Comparison of ENCODE assay signal across 21 cellular contexts in the genomic region with DNA sequence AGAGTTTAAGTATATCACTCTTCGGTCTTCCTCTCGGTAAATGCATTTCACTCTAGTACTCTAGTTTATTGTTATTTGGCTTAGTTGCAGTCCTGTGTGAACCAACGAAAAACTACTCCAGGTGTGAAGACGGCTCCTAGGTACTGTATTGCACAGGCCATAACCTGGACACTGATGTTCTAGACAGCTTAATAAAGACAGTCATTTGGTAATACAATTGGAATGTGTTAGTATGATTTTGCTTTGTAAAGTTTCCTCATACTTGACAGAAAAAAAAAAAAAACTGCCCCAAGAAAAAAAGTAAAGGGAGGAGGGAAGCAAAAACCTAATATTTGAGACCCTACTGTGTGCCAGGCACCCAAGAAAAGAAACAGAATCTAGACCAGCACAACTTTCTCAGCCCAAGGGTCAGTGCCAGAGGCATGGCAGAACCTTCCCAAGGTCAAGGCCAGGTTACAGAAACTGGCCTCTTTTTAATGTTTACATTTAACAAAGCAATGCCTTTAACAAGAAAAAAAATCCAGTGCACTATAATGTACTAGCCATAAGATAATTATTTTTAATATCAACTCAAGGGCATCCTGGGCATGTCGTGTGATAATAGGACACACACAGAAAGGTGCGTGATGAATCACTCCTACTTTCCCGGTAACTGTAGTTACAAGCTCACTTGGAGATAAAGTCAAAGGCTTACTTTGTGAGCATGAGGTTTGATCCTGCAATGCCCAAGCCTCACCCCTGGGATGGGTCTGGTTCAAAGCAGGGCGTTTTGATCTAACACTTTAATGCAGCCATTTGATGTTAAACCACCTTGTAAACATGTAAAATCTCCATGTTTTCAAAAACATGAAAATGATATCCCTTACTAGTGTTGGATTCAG.
DNase-seq lines count a peak whose midpoint lies in the region; ATAC-seq and TF ChIP-seq lines count a peak whose summit lies in the region.
"Had no signal": no experiment of that assay in that cellular context is flagged by ENCODE, and none has a peak within 500 bp of the region (broad histone marks: within the 10 kb centered on the region; RNA-seq: fewer than 3 reads in every experiment).

No MANE protein-coding gene starts in this region.

- no peak for TF ChIP-seq CTCF in RWPE2 (IDR thresholded peaks at IDR 0.05; ENCODE audit: poor library complexity, severe bottlenecking)
- TF ChIP-seq CTCF in fibroblast of pulmonary artery (IDR thresholded peaks at IDR 0.05; ENCODE audit: low read length, missing control alignments), result no peak
- TF ChIP-seq CTCF in mucosa of descending colon (IDR thresholded peaks at IDR 0.05), result no peak
- no peak for TF ChIP-seq CTCF in suprapubic skin (IDR thresholded peaks at IDR 0.05)

- H3K36me3 ChIP-seq in RWPE2 (ENCODE audit: low read depth), result no peaks in the 10 kb centered on the region
- H3K36me3 ChIP-seq in mucosa of descending colon (ENCODE audit: low read depth), result no peaks in the 10 kb centered on the region
- no peaks in the 10 kb centered on the region for H3K36me3 ChIP-seq in suprapubic skin

- H3K27me3 Mint-ChIP-seq in activated naive CD8-positive, alpha-beta T cell treated with anti-CD3 and anti-CD28 coated beads, Interleukin-2, amount 50 U/mL, for 24 hours, result no peaks in the 10 kb centered on the region
- H3K27me3 Mint-ChIP-seq in T-cell, result peaks cover 0 to 9% of the 10 kb centered on the region in 2 donors

- H3K27me3 ChIP-seq in RWPE2 (ENCODE audit: insufficient read depth, poor library complexity, severe bottlenecking) (no peaks in the 10 kb centered on the region), suprapubic skin (no peaks in the 10 kb centered on the region)

- intact Hi-C loops in mucosa of descending colon (cut with DNase I, micrococcal nuclease), result no loop called here

- no peak for TF ChIP-seq POLR2A in suprapubic skin (IDR thresholded peaks at IDR 0.05)

- peak; percentile 56 for ATAC-seq in RWPE2 (ENCODE audit: low read depth)
- ATAC-seq in mucosa of descending colon, result peak; percentile 54
- no peak for ATAC-seq in GM21390 (IDR thresholded peaks at IDR 0.05; ENCODE audit: unreplicated experiment)
- no peak for ATAC-seq in activated naive CD8-positive, alpha-beta T cell treated with anti-CD3 and anti-CD28 coated beads, Interleukin-2, amount 50 U/mL, for 24 hours
- no peak for ATAC-seq in T-cell (replicated peaks in 1 of 4)
- ATAC-seq: Panc1 had no signal

- DNase-seq in Caki2 (ENCODE audit: low read depth), result peak; percentile 22
- DNase-seq in RWPE2 (ENCODE audit: low spot score), result no peak
- DNase-seq in fibroblast of pulmonary artery (ENCODE audit: low read depth), result peak; percentile 16
- DNase-seq in mucosa of descending colon, result no peak
- no peak for DNase-seq in activated naive CD8-positive, alpha-beta T cell treated with anti-CD3 and anti-CD28 coated beads, Interleukin-2, amount 50 U/mL, for 24 hours
- no peak for DNase-seq in suprapubic skin (ENCODE audit: low spot score in 2 of 2)
- DNase-seq in T-cell, result no peak
- DNase-seq: COR-L47, DND-41, GDM1, HFFc6, KBM-7, NCI-H1092 treated with DMSO at 0.1 percent for 48 hours, NCI-H1694, NCI-H446 treated with DMSO at 0.1 percent for 48 hours, NCI-H748 treated with DMSO at 0.1 percent for 48 hours, Right ventricle myocardium superior had no signal

- no peaks in the 10 kb centered on the region for H3K9me3 Mint-ChIP-seq in activated naive CD8-positive, alpha-beta T cell treated with anti-CD3 and anti-CD28 coated beads, Interleukin-2, amount 50 U/mL, for 24 hours
- peaks cover 0 to 13% (median 3%) of the 10 kb centered on the region in 3 donors for H3K9me3 Mint-ChIP-seq in T-cell
- H3K9me3 Mint-ChIP-seq: HFFc6 had no signal

- in situ Hi-C loops in Caki2 (cut with HindIII; ENCODE audit: low pct_unique_long_range_greater_than_20kb, low sequenced_read_pairs), result no loop called here

- no peaks in the 10 kb centered on the region for H3K36me3 Mint-ChIP-seq in activated naive CD8-positive, alpha-beta T cell treated with anti-CD3 and anti-CD28 coated beads, Interleukin-2, amount 50 U/mL, for 24 hours (ENCODE audit: low read depth)
- no peaks in the 10 kb centered on the region for H3K36me3 Mint-ChIP-seq in T-cell
- H3K36me3 Mint-ChIP-seq: CD14-positive monocyte had no signal

- H3K4me3 ChIP-seq in RWPE2 (ENCODE audit: severe bottlenecking), result no peak overlapping the region
- H3K4me3 ChIP-seq in fibroblast of pulmonary artery (replicated peaks; ENCODE audit: low read depth, low read length), result no peak overlapping the region
- H3K4me3 ChIP-seq in mucosa of descending colon, result no peak overlapping the region
- H3K4me3 ChIP-seq in suprapubic skin, result no peak overlapping the region

- no peaks in the 10 kb centered on the region for H3K4me1 Mint-ChIP-seq in activated naive CD8-positive, alpha-beta T cell treated with anti-CD3 and anti-CD28 coated beads, Interleukin-2, amount 50 U/mL, for 24 hours
- no peaks in the 10 kb centered on the region for H3K4me1 Mint-ChIP-seq in T-cell
- H3K4me1 Mint-ChIP-seq: CD14-positive monocyte had no signal

- no peak for TF ChIP-seq EP300 in suprapubic skin (IDR thresholded peaks at IDR 0.05)

- H3K27ac ChIP-seq in RWPE2 (ENCODE audit: poor library complexity, severe bottlenecking) (peak overlapping the region; percentile 68), suprapubic skin (no peak overlapping the region)
- H3K27ac ChIP-seq: HL-60 had no signal

- WGBS in suprapubic skin, result 81% methylated on average over 8 of the region's 8 CpGs

- H3K4me1 ChIP-seq in RWPE2 (ENCODE audit: insufficient read depth, poor library complexity, severe bottlenecking) (peaks cover 49% of the 10 kb centered on the region), mucosa of descending colon (ENCODE audit: low read depth) (no peaks in the 10 kb centered on the region), suprapubic skin (no peaks in the 10 kb centered on the region)

- CTCF ChIA-PET in T-cell (lab: Charles Lee), result no interaction called here

- H3K9me3 ChIP-seq in RWPE2 (ENCODE audit: severe bottlenecking) (no peaks in the 10 kb centered on the region), mucosa of descending colon (no peaks in the 10 kb centered on the region), suprapubic skin (no peaks in the 10 kb centered on the region)

- POLR2A ChIA-PET in T-cell (lab: Charles Lee), result no interaction called here

- no peak overlapping the region for H3K27ac Mint-ChIP-seq in activated naive CD8-positive, alpha-beta T cell treated with anti-CD3 and anti-CD28 coated beads, Interleukin-2, amount 50 U/mL, for 24 hours
- no peak overlapping the region for H3K27ac Mint-ChIP-seq in T-cell
- H3K27ac Mint-ChIP-seq: CD14-positive monocyte, HFFc6 had no signal

- H3K4me3 Mint-ChIP-seq in activated naive CD8-positive, alpha-beta T cell treated with anti-CD3 and anti-CD28 coated beads, Interleukin-2, amount 50 U/mL, for 24 hours, result no peak overlapping the region
- H3K4me3 Mint-ChIP-seq in T-cell, result no peak overlapping the region
- H3K4me3 Mint-ChIP-seq: CD14-positive monocyte, HFFc6 had no signal

Comparison
In these comparisons a context has a peak if more than half of its experiments do, and no peak if none do; other contexts are left out.
1. DNase-seq: peak in Caki2 (single experiment) and fibroblast of pulmonary artery (single experiment); none in RWPE2 (single experiment), mucosa of descending colon (0 of 3), activated naive CD8-positive, alpha-beta T cell treated with anti-CD3 and anti-CD28 coated beads, Interleukin-2, amount 50 U/mL, for 24 hours (single experiment), suprapubic skin (0 of 2) and T-cell (0 of 34).
2. ATAC-seq: peak in RWPE2 (single experiment) and mucosa of descending colon (single experiment); none in GM21390 (single experiment), activated naive CD8-positive, alpha-beta T cell treated with anti-CD3 and anti-CD28 coated beads, Interleukin-2, amount 50 U/mL, for 24 hours (single experiment) and T-cell (0 of 4).